ENCODE assay signal across 5 cellular contexts in genomic region chr3:21738283-21738682, GRCh38. TPM values are rescaled to one million over a fixed set of nuclear protein-coding genes. Genes with fewer than 3 reads are reported as not detected.
"Had no signal": no experiment of that assay in that cellular context is flagged by ENCODE, and none has a peak within 500 bp of the region (broad histone marks: within the 10 kb centered on the region; RNA-seq: fewer than 3 reads in every experiment).

No MANE protein-coding gene starts in this region.

- H3K27ac ChIP-seq: HL-60 had no signal

- H3K4me3 ChIP-seq: K562 had no signal

- ATAC-seq: HepG2, K562 had no signal

- DNase-seq: IMR-90 had no signal

RNA-seq across cellular contexts. Expression of gene ZNF385D, which starts 12.7 kb away (rescaled TPM):
- total RNA-seq: HepG2, HT-29 had no signal
- polyA plus RNA-seq: HepG2 had no signal
